Comparison of ENCODE assay signal across 22 cellular contexts in genomic region chr10:87979847-87980246, GRCh38.
A peak's percentile ranks its signal among the peaks of the same experiment; 100 is the strongest.
DNase-seq lines count a peak whose midpoint lies in the region; ATAC-seq, FAIRE-seq and TF ChIP-seq lines count a peak whose summit lies in the region.
"Had no signal": no experiment of that assay in that cellular context is flagged by ENCODE, and none has a peak within 500 bp of the region (broad histone marks: within the 10 kb centered on the region; RNA-seq: fewer than 3 reads in every experiment).

No MANE protein-coding gene starts in this region.

- no peak for TF ChIP-seq CTCF in astrocyte (IDR thresholded peaks at IDR 0.05; ENCODE audit: insufficient read depth, low read depth, low read length)
- no peak for TF ChIP-seq CTCF in epithelial cell of esophagus (IDR thresholded peaks at IDR 0.05; ENCODE audit: insufficient read depth, low read depth, low read length, missing control alignments)

- no peaks in the 10 kb centered on the region for H3K36me3 ChIP-seq in astrocyte (ENCODE audit: insufficient read depth, low read length)
- H3K36me3 ChIP-seq: BLaER1 had no signal

- POLR2A ChIA-PET in activated CD4-positive, alpha-beta T cell treated with anti-CD3 and anti-CD28 coated beads for 36 hours (lab: Charles Lee): no interaction called here

- no peak overlapping the region for H3K4me3 ChIP-seq in astrocyte (ENCODE audit: insufficient read depth, low read depth, low read length)
- no peak overlapping the region for H3K4me3 ChIP-seq in epithelial cell of esophagus (ENCODE audit: low read length)
- H3K4me3 ChIP-seq: BLaER1 had no signal

- no peaks in the 10 kb centered on the region for H3K27me3 ChIP-seq in astrocyte (ENCODE audit: insufficient read depth, low read length)
- H3K27me3 ChIP-seq: BLaER1 had no signal

- intact Hi-C loops in activated CD4-positive, alpha-beta T cell treated with anti-CD3 and anti-CD28 coated beads for 36 hours (cut with DNase I, micrococcal nuclease): no loop called here

- peaks cover 18% of the 10 kb centered on the region for H3K4me1 Mint-ChIP-seq in activated CD4-positive, alpha-beta T cell treated with anti-CD3 and anti-CD28 coated beads for 36 hours
- peaks cover 22% of the 10 kb centered on the region for H3K4me1 Mint-ChIP-seq in astrocyte (ENCODE audit: low read depth, unreplicated experiment)

- peak; percentile 63 for ATAC-seq in activated CD4-positive, alpha-beta T cell treated with anti-CD3 and anti-CD28 coated beads for 36 hours
- ATAC-seq in GM18520 (IDR thresholded peaks at IDR 0.05; ENCODE audit: unreplicated experiment): no peak
- no peak for ATAC-seq in GM18511 (IDR thresholded peaks at IDR 0.05; ENCODE audit: unreplicated experiment)
- ATAC-seq: CD8-positive, alpha-beta T cell had no signal

- no peak for DNase-seq in activated CD4-positive, alpha-beta T cell treated with anti-CD3 and anti-CD28 coated beads for 36 hours
- no peak for DNase-seq in activated CD4-positive, alpha-beta T cell treated with anti-CD3 and anti-CD28 coated beads for 48 hours
- no peak for DNase-seq in astrocyte (ENCODE audit: low read depth)
- peak; percentile 7 for DNase-seq in epithelial cell of esophagus (ENCODE audit: low read depth)
- no peak for DNase-seq in caudate nucleus (lab: John Stamatoyannopoulos, UW)
- DNase-seq in anterior cingulate cortex (lab: John Stamatoyannopoulos, UW): no peak
- DNase-seq: Caco-2; CD4-positive, CD25-positive, alpha-beta regulatory T cell; CD8-positive, alpha-beta T cell; DMS153; DND-41; GOT3; H7; HCEC 1CT had no signal

- no peaks in the 10 kb centered on the region for H3K79me2 ChIP-seq in astrocyte (ENCODE audit: insufficient read depth, low read length)

- H3K27ac Mint-ChIP-seq in activated CD4-positive, alpha-beta T cell treated with anti-CD3 and anti-CD28 coated beads for 36 hours: no peak overlapping the region
- H3K27ac Mint-ChIP-seq in astrocyte (ENCODE audit: unreplicated experiment): no peak overlapping the region
- H3K27ac Mint-ChIP-seq: B cell; CD4-positive, CD25-positive, alpha-beta regulatory T cell; CD8-positive, alpha-beta T cell had no signal

- H3K4me3 Mint-ChIP-seq in activated CD4-positive, alpha-beta T cell treated with anti-CD3 and anti-CD28 coated beads for 36 hours: no peak overlapping the region
- no peak overlapping the region for H3K4me3 Mint-ChIP-seq in astrocyte (ENCODE audit: unreplicated experiment)
- H3K4me3 Mint-ChIP-seq: B cell; CD4-positive, CD25-positive, alpha-beta regulatory T cell; CD8-positive, alpha-beta T cell had no signal

- CTCF ChIA-PET in activated CD4-positive, alpha-beta T cell treated with anti-CD3 and anti-CD28 coated beads for 36 hours (lab: Charles Lee): interaction anchor here (1.0 kb wide), 1 partner anchor 410 kb away, joined by 4 read pairs; no protein-coding TSS in a partner anchor

- H4K20me1 ChIP-seq in astrocyte (ENCODE audit: insufficient read depth, low read length): no peaks in the 10 kb centered on the region
- H4K20me1 ChIP-seq: BLaER1 had no signal

- H3K27me3 Mint-ChIP-seq in activated CD4-positive, alpha-beta T cell treated with anti-CD3 and anti-CD28 coated beads for 36 hours: no peaks in the 10 kb centered on the region
- H3K27me3 Mint-ChIP-seq in astrocyte (ENCODE audit: low read depth, unreplicated experiment): no peaks in the 10 kb centered on the region
- H3K27me3 Mint-ChIP-seq: B cell; CD4-positive, CD25-positive, alpha-beta regulatory T cell had no signal

- H3K9me3 ChIP-seq in astrocyte (ENCODE audit: insufficient read depth, low read depth, low read length): no peaks in the 10 kb centered on the region
- H3K9me3 ChIP-seq: BLaER1, Caco-2 had no signal

- H3K4me1 ChIP-seq in astrocyte (ENCODE audit: insufficient read depth, low read length): no peaks in the 10 kb centered on the region
- H3K4me1 ChIP-seq: BLaER1, Caco-2 had no signal

- peak; percentile 47 for FAIRE-seq in astrocyte (lab: Jason Lieb, UNC)
- FAIRE-seq: A204.1, G401.6 had no signal

- no peak overlapping the region for H3K4me2 ChIP-seq in astrocyte (ENCODE audit: low read length)
- H3K4me2 ChIP-seq: BLaER1 had no signal

- H3K9me3 Mint-ChIP-seq in activated CD4-positive, alpha-beta T cell treated with anti-CD3 and anti-CD28 coated beads for 36 hours (ENCODE audit: low read depth): no peaks in the 10 kb centered on the region
- H3K9me3 Mint-ChIP-seq in astrocyte (ENCODE audit: unreplicated experiment): no peaks in the 10 kb centered on the region
- H3K9me3 Mint-ChIP-seq: CD8-positive, alpha-beta T cell had no signal

- no peak overlapping the region for H2AFZ ChIP-seq in astrocyte (ENCODE audit: low read depth, low read length)

- H3K27ac ChIP-seq in astrocyte (ENCODE audit: low read depth, low read length) (no peak overlapping the region), caudate nucleus (ENCODE audit: low read depth, low read length) (no peak overlapping the region)
- H3K27ac ChIP-seq: 22Rv1, BLaER1, C4-2B had no signal

- H3K9ac ChIP-seq in astrocyte (ENCODE audit: low read length): no peak overlapping the region
- H3K9ac ChIP-seq: BLaER1 had no signal

- no peaks in the 10 kb centered on the region for H3K36me3 Mint-ChIP-seq in activated CD4-positive, alpha-beta T cell treated with anti-CD3 and anti-CD28 coated beads for 36 hours (ENCODE audit: low read depth)
- no peaks in the 10 kb centered on the region for H3K36me3 Mint-ChIP-seq in astrocyte (ENCODE audit: low read depth, unreplicated experiment)
- H3K36me3 Mint-ChIP-seq: CD4-positive, CD25-positive, alpha-beta regulatory T cell; CD8-positive, alpha-beta T cell had no signal
